Comparison of ENCODE assay signal across 8 cellular contexts in genomic region chr7:82442492-82443043, GRCh38. TPM values are rescaled to one million over a fixed set of nuclear protein-coding genes. Genes with fewer than 3 reads are reported as not detected.
A peak's percentile ranks its signal among the peaks of the same experiment; 100 is the strongest.
DNase-seq lines count a peak whose midpoint lies in the region; ATAC-seq and TF ChIP-seq lines count a peak whose summit lies in the region.

No MANE protein-coding gene starts in this region.

- TF ChIP-seq POLR2A in spleen (IDR thresholded peaks at IDR 0.05), result no peak

- no peaks in the 10 kb centered on the region for H3K9me3 ChIP-seq in BE2C
- no peaks in the 10 kb centered on the region for H3K9me3 ChIP-seq in HAP-1
- no peaks in the 10 kb centered on the region for H3K9me3 ChIP-seq in spleen

- TF ChIP-seq CTCF in BE2C (IDR thresholded peaks at IDR 0.05; ENCODE audit: low read depth, low read length) (no peak), spleen (IDR thresholded peaks at IDR 0.05 in 8 of 11, conservative IDR thresholded peaks at IDR 0.05 in 3 of 11) (no peak)

- peak overlapping the region; percentile 66 to 92 (median 88) for H3K27ac ChIP-seq in spleen

- H3K27ac Mint-ChIP-seq in activated T-helper 17 cell treated with anti-CD3 and anti-CD28 coated beads, Interleukin-2, amount 50 U/mL, for 72 hours, result no peak overlapping the region

- WGBS in spleen, 5 donors, result 2 to 9% (median 4%) methylated on average over 16 to 22 of the region's 22 CpGs

- DNase-seq in BE2C, result peak; percentile 48
- peak; percentile 27 to 31 for DNase-seq in HAP-1 (ENCODE audit: low spot score in 2 of 2)
- DNase-seq in spleen, result no peak
- no peak for DNase-seq in mucosa of gallbladder (ENCODE audit: low spot score)

- H3K9me3 Mint-ChIP-seq in activated T-helper 17 cell treated with anti-CD3 and anti-CD28 coated beads, Interleukin-2, amount 50 U/mL, for 72 hours, result no peaks in the 10 kb centered on the region

- in situ Hi-C loops in HAP-1 (cut with MboI; ENCODE audit: low sequenced_read_pairs), result loop anchor here (25.0 kb wide), 1 partner anchor 180 kb away; no protein-coding TSS in a partner anchor

- ATAC-seq in activated T-helper 17 cell treated with anti-CD3 and anti-CD28 coated beads, Interleukin-2, amount 50 U/mL, for 72 hours (replicated peaks), result no peak
- ATAC-seq in HG03025 (IDR thresholded peaks at IDR 0.05; ENCODE audit: low FRiP score, unreplicated experiment) (no peak), HG03469 (IDR thresholded peaks at IDR 0.05; ENCODE audit: unreplicated experiment) (no peak)

- peaks cover 14% of the 10 kb centered on the region for H3K4me1 ChIP-seq in BE2C
- H3K4me1 ChIP-seq in HAP-1, result peaks cover 17% of the 10 kb centered on the region
- peaks cover 0 to 39% (median 10%) of the 10 kb centered on the region in 6 donors for H3K4me1 ChIP-seq in spleen

- H3K27me3 ChIP-seq in BE2C (no peaks in the 10 kb centered on the region), HAP-1 (ENCODE audit: low read depth) (no peaks in the 10 kb centered on the region), spleen (replicated peaks in 1 of 7) (peaks cover 0 to 65% (median 24%) of the 10 kb centered on the region in 7 donors)

- H3K36me3 Mint-ChIP-seq in activated T-helper 17 cell treated with anti-CD3 and anti-CD28 coated beads, Interleukin-2, amount 50 U/mL, for 72 hours (ENCODE audit: low read depth), result no peaks in the 10 kb centered on the region

- H3K4me3 ChIP-seq in BE2C (ENCODE audit: low read depth, low read length), result peak overlapping the region; percentile 91
- H3K4me3 ChIP-seq in HAP-1, result peak overlapping the region; percentile 56
- H3K4me3 ChIP-seq in iPS-11a (ENCODE audit: low read depth, low read length), result peak overlapping the region; percentile 80
- H3K4me3 ChIP-seq in spleen, result peak overlapping the region; percentile 31 to 74 (median 52)

- H3K4me3 Mint-ChIP-seq in activated T-helper 17 cell treated with anti-CD3 and anti-CD28 coated beads, Interleukin-2, amount 50 U/mL, for 72 hours, result peak overlapping the region; percentile 15

- H3K4me1 Mint-ChIP-seq in activated T-helper 17 cell treated with anti-CD3 and anti-CD28 coated beads, Interleukin-2, amount 50 U/mL, for 72 hours, result no peaks in the 10 kb centered on the region

- H3K36me3 ChIP-seq in BE2C, result peaks cover 9% of the 10 kb centered on the region
- H3K36me3 ChIP-seq in HAP-1 (replicated peaks), result no peaks in the 10 kb centered on the region
- H3K36me3 ChIP-seq in spleen, result no peaks in the 10 kb centered on the region

- H3K27me3 Mint-ChIP-seq in activated T-helper 17 cell treated with anti-CD3 and anti-CD28 coated beads, Interleukin-2, amount 50 U/mL, for 72 hours, result peaks cover 25% of the 10 kb centered on the region

- intact Hi-C loops in spleen (cut with DNase I; ENCODE audit: low total_unique reads), result no loop called here

RNA-seq across cellular contexts. Expression of gene CACNA2D1, which starts 1.0 kb away (rescaled TPM):
- polyA plus RNA-seq in BE2C (2012; ENCODE audit: insufficient read depth, insufficient read length, low read depth), result 32.6 TPM
- not detected for total RNA-seq in activated T-helper 17 cell treated with anti-CD3 and anti-CD28 coated beads, Interleukin-2, amount 50 U/mL, for 72 hours
- total RNA-seq in spleen (10 to 100 TPM; 12.3 to 24.0 (median 18.2) TPM), mucosa of gallbladder (17.2 TPM)
- polyA plus RNA-seq in spleen, result 1 to 10 TPM; 1.7 to 2.5 (median 1.9) TPM

Comparison
In these comparisons a context has a peak if more than half of its experiments do, and no peak if none do; other contexts are left out.
1. DNase-seq: peak in BE2C (single experiment) and HAP-1 (2 of 2); none in spleen (single experiment) and mucosa of gallbladder (single experiment).
2. RNA of gene CACNA2D1, which starts 1.0 kb away (total RNA-seq): 12.3 to 24.0 TPM in spleen and 17.2 TPM in mucosa of gallbladder (single experiment); not detected in activated T-helper 17 cell treated with anti-CD3 and anti-CD28 coated beads, Interleukin-2, amount 50 U/mL, for 72 hours; every median in the first group is over 10 times any median in the second.
3. Peak in every context shown above with its lines, with median percentiles within 50 percentile points of each other: H3K4me3 ChIP-seq.